In the genomic region with DNA sequence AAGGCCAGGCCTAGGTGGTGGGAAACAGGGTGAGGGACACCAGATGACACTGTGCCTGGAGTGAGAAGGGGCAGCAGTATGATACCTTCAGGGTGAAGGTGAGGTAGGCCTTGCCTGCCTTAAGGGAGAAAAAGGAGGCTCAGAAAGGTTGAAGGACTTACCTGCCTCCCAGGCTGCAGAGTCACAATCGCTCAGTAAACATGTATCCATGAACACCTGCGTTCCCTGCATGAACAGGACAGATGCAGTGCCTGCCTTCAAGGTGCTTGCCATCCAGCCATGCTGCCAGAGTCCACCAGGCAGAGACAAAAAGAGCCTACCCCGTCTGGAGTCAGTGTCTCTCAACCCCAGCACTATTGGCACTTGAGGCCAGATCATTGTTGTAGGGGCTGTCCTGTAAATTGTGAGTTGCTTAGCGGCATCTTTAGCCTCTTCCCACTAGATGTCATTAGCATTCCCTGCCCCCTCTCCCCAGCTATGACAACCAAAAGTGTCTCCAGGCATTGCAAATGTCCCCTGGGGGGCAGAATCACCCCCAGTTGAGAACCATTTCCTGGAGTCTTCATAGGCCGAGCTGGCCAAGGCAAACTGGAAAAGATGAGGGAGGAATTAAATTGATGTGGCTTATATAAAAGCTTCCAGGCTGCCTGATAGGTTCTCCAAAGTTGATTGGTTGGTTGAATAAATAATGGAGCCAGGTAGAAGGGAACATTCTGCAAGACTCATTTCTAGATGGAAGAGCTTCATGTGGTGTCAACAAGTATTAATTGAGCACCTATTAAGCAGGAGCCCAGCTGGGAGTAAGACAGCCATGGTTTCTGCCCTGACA, we compare ENCODE assay signal across 11 cellular contexts. TPM values are rescaled to one million over a fixed set of nuclear protein-coding genes. Genes with fewer than 3 reads are reported as not detected.
DNase-seq lines count a peak whose midpoint lies in the region; ATAC-seq and TF ChIP-seq lines count a peak whose summit lies in the region.
"Had no signal": no experiment of that assay in that cellular context is flagged by ENCODE, and none has a peak within 500 bp of the region (broad histone marks: within the 10 kb centered on the region; RNA-seq: fewer than 3 reads in every experiment).

No MANE protein-coding gene starts in this region.

- no peaks in the 10 kb centered on the region for H3K9me3 ChIP-seq in HAP-1

- H3K4me3 Mint-ChIP-seq in mesothelial cell of epicardium = peak overlapping the region; percentile 64

- H3K27me3 Mint-ChIP-seq in mesothelial cell of epicardium (ENCODE audit: low read depth) = peaks cover 16% of the 10 kb centered on the region

- no peak for TF ChIP-seq CTCF in AG04449 (IDR thresholded peaks at IDR 0.05; ENCODE audit: insufficient read depth, low read length, missing control alignments)
- no peak for TF ChIP-seq CTCF in astrocyte of the cerebellum (IDR thresholded peaks at IDR 0.05; ENCODE audit: low read depth, low read length, missing control alignments)
- TF ChIP-seq CTCF in mesothelial cell of epicardium (IDR thresholded peaks at IDR 0.05; ENCODE audit: unreplicated experiment) = no peak

- POLR2A ChIA-PET in AG04449 (lab: Yijun Ruan, JAX) = interaction anchor here (0.6 kb wide), 1 partner anchor 32 kb away, joined by 3 read pairs; no protein-coding TSS in a partner anchor

- H3K4me3 ChIP-seq in AG04449 (ENCODE audit: low read depth, low read length) (peak overlapping the region; percentile 75), HAP-1 (peak overlapping the region; percentile 49), astrocyte of the cerebellum (ENCODE audit: low read depth, low read length) (peak overlapping the region; percentile 92)

- ATAC-seq in HG03354 (IDR thresholded peaks at IDR 0.05; ENCODE audit: poor library complexity, severe bottlenecking, unreplicated experiment) = no peak
- ATAC-seq in GM18861 (IDR thresholded peaks at IDR 0.05; ENCODE audit: unreplicated experiment) = no peak

- CTCF ChIA-PET in AG04449 (lab: Yijun Ruan, JAX) = interaction anchor here (0.9 kb wide), 1 partner anchor 53 kb away, joined by 4 read pairs; no protein-coding TSS in a partner anchor

- in situ Hi-C loops in HAP-1 (cut with MboI; ENCODE audit: low sequenced_read_pairs) (no loop called here), astrocyte of the cerebellum (cut with HindIII; ENCODE audit: low sequenced_read_pairs) (no loop called here)

- H3K36me3 ChIP-seq in HAP-1 (replicated peaks) = no peaks in the 10 kb centered on the region; the same call in 1 of the 2 replicates

- H3K4me1 Mint-ChIP-seq in mesothelial cell of epicardium = peaks cover 12% of the 10 kb centered on the region

- H3K9me3 Mint-ChIP-seq in mesothelial cell of epicardium = no peaks in the 10 kb centered on the region

- DNase-seq in AG04449 (ENCODE audit: low read depth, low spot score) (no peak), HAP-1 (ENCODE audit: low spot score in 2 of 2) (no peak), astrocyte of the cerebellum (ENCODE audit: low read depth) (no peak), mesothelial cell of epicardium (ENCODE audit: low spot score in 2 of 2, unreplicated experiment in 2 of 2) (no peak), amniotic stem cell (lab: John Stamatoyannopoulos, UW) (no peak), midbrain (lab: John Stamatoyannopoulos, UW) (no peak)
- DNase-seq: NCI-H1930 had no signal

- H3K27me3 ChIP-seq in HAP-1 (ENCODE audit: low read depth) = no peaks in the 10 kb centered on the region

- peaks cover 2% of the 10 kb centered on the region; the same call in 1 of the 2 replicates for H3K4me1 ChIP-seq in HAP-1

- H3K27ac Mint-ChIP-seq in mesothelial cell of epicardium = no peak overlapping the region

- H3K36me3 Mint-ChIP-seq in mesothelial cell of epicardium = peaks cover 2% of the 10 kb centered on the region

RNA-seq across cellular contexts. Expression of a gene that starts 1.7 kb away (rescaled TPM):
- 30.7 to 32.7 TPM (median 31.4 TPM) in 3 replicates for total RNA-seq in mesothelial cell of epicardium

RNA-seq across cellular contexts. Expression of a gene that starts 25.2 kb away (rescaled TPM):
- total RNA-seq in mesothelial cell of epicardium = not detected in 3 replicates
- total RNA-seq: T-helper 2 cell treated with Interferon-gamma antibody and Interleukin-4, amounts not matched to agents 100 ng/mL and 5 ng/mL, for 36 hours had no signal

RNA-seq across cellular contexts. Expression of a gene that starts 33.5 kb away (rescaled TPM):
- 0.98 to 1.8 TPM (median 1.0 TPM) in 3 replicates for total RNA-seq in mesothelial cell of epicardium
- total RNA-seq: urinary bladder had no signal
